ENCODE assay signal across 31 cellular contexts in the genomic region with DNA sequence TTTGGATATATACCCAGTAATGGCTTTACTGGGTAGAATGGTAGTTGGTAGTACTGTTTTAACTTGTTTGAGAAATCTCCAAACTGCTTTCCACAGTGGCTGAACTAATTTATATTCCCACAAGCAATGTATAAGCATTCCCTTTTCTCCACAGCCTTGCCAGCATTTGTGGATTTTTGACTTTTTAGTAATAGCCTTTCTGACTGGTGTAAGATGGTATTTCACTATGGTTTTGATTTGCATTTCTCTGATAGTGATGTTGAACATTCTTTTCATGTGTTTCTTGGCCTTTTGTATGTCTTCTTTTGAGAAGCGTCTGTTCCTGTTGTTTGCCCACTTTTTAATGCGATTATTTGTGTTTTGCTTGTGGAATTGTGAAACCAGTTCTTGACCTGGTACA.
"Had no signal": no experiment of that assay in that cellular context is flagged by ENCODE, and none has a peak within 500 bp of the region (broad histone marks: within the 10 kb centered on the region; RNA-seq: fewer than 3 reads in every experiment).

No MANE protein-coding gene starts in this region.

- H3K4me3 ChIP-seq: colonic mucosa, gastroesophageal sphincter, heart left ventricle, left lung, mucosa of descending colon, ovary, psoas muscle, sigmoid colon, spleen, testis, tibial artery had no signal

- H3K4me1 Mint-ChIP-seq: naive B cell; stimulated activated memory B cell treated with anti-CD40 and anti-IgM and Interleukin-4, amounts not matched to agents 10 μg/mL and 1 μg/mL and 100 μg/mL, for 72 hours had no signal

- H3K27ac Mint-ChIP-seq: dendritic cell treated with granulocyte-macrophage colony-stimulating factor and Interleukin-4, amounts not matched to agents 40 ng/mL and 50 ng/mL, for 4 days; endodermal cell; mesothelial cell of epicardium; naive B cell; natural killer cell treated with Interleukin-12 subunit alpha and Interleukin-12 subunit beta and Interleukin-15 and Interleukin-18, amount 100 ng/mL, for 72 hours; stimulated activated memory B cell treated with anti-CD40 and anti-IgM and Interleukin-4, amounts not matched to agents 10 μg/mL and 1 μg/mL and 100 μg/mL, for 72 hours; type B pancreatic cell had no signal

- H3K36me3 Mint-ChIP-seq: mesothelial cell of epicardium; naive B cell; natural killer cell treated with Interleukin-12 subunit alpha and Interleukin-12 subunit beta and Interleukin-15 and Interleukin-18, amount 100 ng/mL, for 72 hours; stimulated activated memory B cell treated with anti-CD40 and anti-IgM and Interleukin-4, amounts not matched to agents 10 μg/mL and 1 μg/mL and 100 μg/mL, for 72 hours; type B pancreatic cell had no signal

- H3K9me3 Mint-ChIP-seq: dendritic cell treated with granulocyte-macrophage colony-stimulating factor and Interleukin-4, amounts not matched to agents 40 ng/mL and 50 ng/mL, for 4 days; endodermal cell; mesothelial cell of epicardium; naive B cell; natural killer cell treated with Interleukin-12 subunit alpha and Interleukin-12 subunit beta and Interleukin-15 and Interleukin-18, amount 100 ng/mL, for 72 hours; stimulated activated memory B cell treated with anti-CD40 and anti-IgM and Interleukin-4, amounts not matched to agents 10 μg/mL and 1 μg/mL and 100 μg/mL, for 72 hours; type B pancreatic cell had no signal

- H3K9me3 ChIP-seq: colonic mucosa, gastroesophageal sphincter, heart left ventricle, left lung, mucosa of descending colon, ovary, psoas muscle, sigmoid colon, spleen, testis, tibial artery had no signal

- H3K4me3 Mint-ChIP-seq: dendritic cell treated with granulocyte-macrophage colony-stimulating factor and Interleukin-4, amounts not matched to agents 40 ng/mL and 50 ng/mL, for 4 days; endodermal cell; mesothelial cell of epicardium; naive B cell; natural killer cell treated with Interleukin-12 subunit alpha and Interleukin-12 subunit beta and Interleukin-15 and Interleukin-18, amount 100 ng/mL, for 72 hours; stimulated activated memory B cell treated with anti-CD40 and anti-IgM and Interleukin-4, amounts not matched to agents 10 μg/mL and 1 μg/mL and 100 μg/mL, for 72 hours; type B pancreatic cell had no signal

- DNase-seq: colonic mucosa; effector CD8-positive, alpha-beta T cell; endodermal cell; foreskin keratinocyte; heart left ventricle; hippocampal formation; left cardiac atrium; left lung; mesenchymal stem cell; mucosa of descending colon; naive B cell; occipital lobe; ovary; posterior cingulate gyrus; psoas muscle; right cardiac atrium; sigmoid colon; spleen; stimulated activated CD4-positive, alpha-beta T cell treated with anti-CD3 and anti-CD28 coated beads, Interleukin-4, amount 100 ng/mL, for 4 hours; stimulated activated naive CD8-positive, alpha-beta T cell treated with anti-CD3 and anti-CD28 coated beads, Interleukin-15, Interleukin-2, amounts not matched to agents 100 U/mL and 50 U/mL, for 24 hours; substantia nigra; testis; tibial artery had no signal

- H3K27me3 ChIP-seq: colonic mucosa, gastroesophageal sphincter, heart left ventricle, left lung, sigmoid colon, spleen, testis, tibial artery had no signal

- H3K27ac ChIP-seq: colonic mucosa, epithelial cell of prostate, foreskin keratinocyte, gastroesophageal sphincter, heart left ventricle, left lung, ovary, psoas muscle, sigmoid colon, spleen, testis, tibial artery had no signal

- H3K27me3 Mint-ChIP-seq: dendritic cell treated with granulocyte-macrophage colony-stimulating factor and Interleukin-4, amounts not matched to agents 40 ng/mL and 50 ng/mL, for 4 days; naive B cell; natural killer cell treated with Interleukin-12 subunit alpha and Interleukin-12 subunit beta and Interleukin-15 and Interleukin-18, amount 100 ng/mL, for 72 hours; stimulated activated memory B cell treated with anti-CD40 and anti-IgM and Interleukin-4, amounts not matched to agents 10 μg/mL and 1 μg/mL and 100 μg/mL, for 72 hours; type B pancreatic cell had no signal

- H3K4me1 ChIP-seq: colonic mucosa, foreskin keratinocyte, left lung, sigmoid colon, spleen had no signal

- H3K36me3 ChIP-seq: colonic mucosa, gastroesophageal sphincter, heart left ventricle, left lung, ovary, sigmoid colon, spleen, tibial artery had no signal

- ATAC-seq: esophagus mucosa; foreskin keratinocyte; gastroesophageal sphincter; heart left ventricle; left cardiac atrium; left lung; mucosa of descending colon; natural killer cell treated with Interleukin-12 subunit alpha and Interleukin-12 subunit beta and Interleukin-15 and Interleukin-18, amount 100 ng/mL, for 72 hours; psoas muscle; right cardiac atrium; stimulated activated memory B cell treated with anti-CD40 and anti-IgM and Interleukin-4, amounts not matched to agents 10 μg/mL and 1 μg/mL and 100 μg/mL, for 72 hours; stimulated activated naive CD8-positive, alpha-beta T cell treated with anti-CD3 and anti-CD28 coated beads, Interleukin-15, Interleukin-2, amounts not matched to agents 100 U/mL and 50 U/mL, for 24 hours had no signal
